18 cellular contexts compared by ENCODE assay signal in the genomic region with DNA sequence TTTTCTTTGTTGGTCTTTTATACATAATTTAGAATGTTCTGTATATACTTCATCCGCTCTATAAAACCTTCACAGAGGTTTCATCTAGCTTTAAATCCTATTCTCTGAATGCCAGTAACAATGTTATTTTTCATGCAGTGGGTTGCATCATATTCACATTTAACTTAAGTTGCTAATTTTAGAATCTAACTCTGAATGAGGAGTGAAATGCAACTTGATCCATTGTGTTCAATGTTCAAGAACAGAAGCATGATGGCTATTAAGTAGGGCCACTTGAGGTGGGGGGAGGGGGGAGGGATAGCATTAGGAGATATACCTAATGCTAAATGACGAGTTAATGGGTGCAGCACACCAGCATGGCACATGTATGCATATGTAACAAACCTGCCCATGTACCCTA.
"Had no signal": no experiment of that assay in that cellular context is flagged by ENCODE, and none has a peak within 500 bp of the region (broad histone marks: within the 10 kb centered on the region; RNA-seq: fewer than 3 reads in every experiment).

No MANE protein-coding gene starts in this region.

- H3K27ac ChIP-seq: brain microvascular endothelial cell, colonic mucosa, epithelial cell of prostate, pancreas, upper lobe of right lung had no signal

- H3K4me1 ChIP-seq: colonic mucosa, pancreas, upper lobe of right lung had no signal

- H3K36me3 ChIP-seq: brain microvascular endothelial cell, colonic mucosa, pancreas, upper lobe of right lung had no signal

- DNase-seq: activated B cell treated with CpG ODN at 0.5 μM for 24 hours; activated CD4-positive, alpha-beta T cell treated with anti-CD3 and anti-CD28 coated beads for 4 hours; activated CD8-positive, alpha-beta T cell treated with anti-CD3 and anti-CD28 coated beads for 36 hours; activated naive CD4-positive, alpha-beta T cell treated with Interleukin-2 at 50 U/mL for 16 hours; activated T-cell treated with anti-CD3 and anti-CD28 coated beads, Interleukin-2, amount 50 U/mL, for 1 hour; brain microvascular endothelial cell; central memory CD4-positive, alpha-beta T cell; colonic mucosa; endodermal cell; foreskin fibroblast; hippocampal formation; left cardiac atrium; mesendoderm; naive thymus-derived CD8-positive, alpha-beta T cell; pancreas; stimulated activated naive B cell treated with anti-CD40 and anti-IgM and Interleukin-4, amounts not matched to agents 10 μg/mL and 1 μg/mL and 100 μg/mL, for 72 hours; upper lobe of right lung had no signal

- H3K9me3 ChIP-seq: colonic mucosa, pancreas, upper lobe of right lung had no signal

- H3K4me3 ChIP-seq: colonic mucosa, pancreas, upper lobe of right lung had no signal

- H3K27me3 ChIP-seq: brain microvascular endothelial cell, colonic mucosa, pancreas, upper lobe of right lung had no signal
